In the genomic region with DNA sequence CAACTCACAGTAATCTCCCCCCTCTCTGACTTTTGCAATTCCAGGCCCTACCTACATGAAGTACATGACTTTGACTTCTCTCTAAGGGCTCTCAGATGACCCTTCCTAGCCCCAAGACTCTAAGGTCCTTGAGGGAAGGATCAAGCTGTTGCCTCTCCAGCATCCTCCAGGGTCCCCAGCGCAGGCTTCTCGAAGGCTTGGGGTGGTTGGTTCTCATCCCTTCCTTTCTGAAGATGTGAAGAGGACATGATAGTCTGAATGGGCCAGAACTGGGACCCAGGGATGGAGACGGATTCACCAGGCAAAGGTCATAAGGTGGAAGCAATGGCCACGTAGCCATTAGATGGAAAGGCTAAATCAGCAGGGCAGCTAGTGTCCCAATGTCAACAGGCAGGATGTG, we compare ENCODE assay signal across 22 cellular contexts.
"Had no signal": no experiment of that assay in that cellular context is flagged by ENCODE, and none has a peak within 500 bp of the region (broad histone marks: within the 10 kb centered on the region; RNA-seq: fewer than 3 reads in every experiment).

No MANE protein-coding gene starts in this region.

- H3K9me3 Mint-ChIP-seq: mesothelial cell of epicardium; naive B cell; natural killer cell; nephron progenitor cell; neural progenitor cell; stimulated activated naive B cell treated with anti-CD40 and anti-IgM and Interleukin-4, amounts not matched to agents 10 μg/mL and 1 μg/mL and 100 μg/mL, for 72 hours had no signal

- H3K27ac Mint-ChIP-seq: mesothelial cell of epicardium; naive B cell; natural killer cell; nephron progenitor cell; neural progenitor cell; progenitor cell of endocrine pancreas; stimulated activated naive B cell treated with anti-CD40 and anti-IgM and Interleukin-4, amounts not matched to agents 10 μg/mL and 1 μg/mL and 100 μg/mL, for 72 hours had no signal

- DNase-seq: hypothalamus; islet precursor cell; left ventricle myocardium inferior; mesendoderm; naive B cell; natural killer cell; occipital lobe; ovary; right lobe of liver; stimulated activated CD4-positive, alpha-beta T cell treated with anti-CD3 and anti-CD28 coated beads, Interleukin-15, amount 100 ng/mL, for 24 hours; stimulated activated CD4-positive, alpha-beta T cell treated with anti-CD3 and anti-CD28 coated beads, Interleukin-2, amount 100 ng/mL, for 24 hours; stimulated activated CD4-positive, alpha-beta T cell treated with anti-CD3 and anti-CD28 coated beads, Interleukin-4, amount 100 ng/mL, for 1 hour; stimulated activated naive B cell treated with anti-CD40 and anti-IgM and Interleukin-4, amounts not matched to agents 10 μg/mL and 1 μg/mL and 100 μg/mL, for 72 hours; stimulated activated naive CD8-positive, alpha-beta T cell treated with anti-CD3 and anti-CD28 coated beads, Interleukin-15, Interleukin-2, amounts not matched to agents 100 U/mL and 50 U/mL, for 24 hours; stomach; thyroid gland; transverse colon; upper lobe of left lung had no signal

- H3K4me3 Mint-ChIP-seq: mesothelial cell of epicardium; naive B cell; natural killer cell; nephron progenitor cell; neural progenitor cell; stimulated activated naive B cell treated with anti-CD40 and anti-IgM and Interleukin-4, amounts not matched to agents 10 μg/mL and 1 μg/mL and 100 μg/mL, for 72 hours had no signal

- ATAC-seq: natural killer cell; right lobe of liver; stimulated activated naive B cell treated with anti-CD40 and anti-IgM and Interleukin-4, amounts not matched to agents 10 μg/mL and 1 μg/mL and 100 μg/mL, for 72 hours; stimulated activated naive CD8-positive, alpha-beta T cell treated with anti-CD3 and anti-CD28 coated beads, Interleukin-15, Interleukin-2, amounts not matched to agents 100 U/mL and 50 U/mL, for 24 hours had no signal

- H3K36me3 Mint-ChIP-seq: mesothelial cell of epicardium; naive B cell; natural killer cell; neural progenitor cell; stimulated activated naive B cell treated with anti-CD40 and anti-IgM and Interleukin-4, amounts not matched to agents 10 μg/mL and 1 μg/mL and 100 μg/mL, for 72 hours had no signal

- H3K4me1 Mint-ChIP-seq: naive B cell; natural killer cell; stimulated activated naive B cell treated with anti-CD40 and anti-IgM and Interleukin-4, amounts not matched to agents 10 μg/mL and 1 μg/mL and 100 μg/mL, for 72 hours had no signal
